8 cellular contexts compared by ENCODE assay signal in the genomic region with DNA sequence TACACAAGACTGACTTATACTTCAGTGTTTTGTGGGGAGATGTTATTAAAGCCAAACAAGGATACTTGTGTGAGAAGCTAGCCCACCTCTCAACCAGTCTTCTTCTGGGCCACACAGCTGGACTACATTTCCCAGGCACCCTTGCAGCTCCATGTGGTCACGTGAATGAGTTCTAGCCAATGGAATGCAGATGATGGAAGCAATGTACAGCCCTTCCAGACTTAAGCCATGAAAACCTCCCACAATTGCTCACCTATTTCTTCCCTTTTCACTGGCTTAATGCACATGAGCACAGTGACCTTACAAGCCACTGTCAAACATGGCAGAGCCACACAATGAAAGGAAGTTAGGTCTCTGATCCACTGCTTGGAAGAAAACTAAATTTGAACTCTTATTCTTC. TPM values are rescaled to one million over a fixed set of nuclear protein-coding genes. Genes with fewer than 3 reads are reported as not detected.
A peak's percentile ranks its signal among the peaks of the same experiment; 100 is the strongest.
DNase-seq lines count a peak whose midpoint lies in the region; ATAC-seq and TF ChIP-seq lines count a peak whose summit lies in the region.

No MANE protein-coding gene starts in this region.

- DNase-seq in BE2C (peak; percentile 76), T-helper 17 cell (no peak), globus pallidus (ENCODE audit: low spot score) (peak; percentile 33), occipital lobe (lab: John Stamatoyannopoulos, UW) (no peak)
- peak; percentile 38 for DNase-seq in stimulated activated CD8-positive, alpha-beta memory T cell treated with anti-CD3 and anti-CD28 coated beads, Interleukin-4, amount 100 ng/mL, for 48 hours

- H3K4me1 ChIP-seq in BE2C (no peaks in the 10 kb centered on the region), Loucy (ENCODE audit: insufficient read depth, low read length, poor library complexity, severe bottlenecking) (peaks cover 4% of the 10 kb centered on the region)

- H3K4me3 ChIP-seq in BE2C (ENCODE audit: low read depth, low read length), result no peak overlapping the region
- no peak overlapping the region for H3K4me3 ChIP-seq in Loucy (ENCODE audit: low read length, poor library complexity, severe bottlenecking)

- peaks cover 2% of the 10 kb centered on the region for H3K36me3 Mint-ChIP-seq in T-helper 17 cell (ENCODE audit: low read depth)

- peak overlapping the region; percentile 6 for H3K4me2 ChIP-seq in Loucy (ENCODE audit: low read depth, low read length, poor library complexity, severe bottlenecking)

- H3K27me3 Mint-ChIP-seq in T-helper 17 cell, result peaks cover 17% of the 10 kb centered on the region

- no peak overlapping the region for H3K9ac ChIP-seq in Loucy (ENCODE audit: low read depth, low read length, poor library complexity, severe bottlenecking)

- TF ChIP-seq CTCF in BE2C (IDR thresholded peaks at IDR 0.05; ENCODE audit: low read depth, low read length) (no peak), Loucy (conservative IDR thresholded peaks at IDR 0.05; ENCODE audit: low read length) (no peak)

- no peaks in the 10 kb centered on the region for H3K9me3 ChIP-seq in BE2C
- H3K9me3 ChIP-seq in Loucy (ENCODE audit: insufficient read depth, low read depth, low read length), result no peaks in the 10 kb centered on the region
- no peaks in the 10 kb centered on the region for H3K9me3 ChIP-seq in T-helper 17 cell (ENCODE audit: control insufficient read depth, low read length, poor library complexity, severe bottlenecking)

- no peaks in the 10 kb centered on the region for H4K20me1 ChIP-seq in Loucy (ENCODE audit: insufficient read depth, low read length, poor library complexity, severe bottlenecking)

- H3K36me3 ChIP-seq in BE2C (no peaks in the 10 kb centered on the region), Loucy (ENCODE audit: insufficient read depth, low read length) (no peaks in the 10 kb centered on the region)

- no peaks in the 10 kb centered on the region for H3K79me2 ChIP-seq in Loucy (ENCODE audit: insufficient read depth, low read length)

- peaks cover 2% of the 10 kb centered on the region for H3K4me1 Mint-ChIP-seq in T-helper 17 cell

- H3K27ac Mint-ChIP-seq in T-helper 17 cell, result no peak overlapping the region

- H3F3A ChIP-seq in Loucy (ENCODE audit: low read depth), result no peaks in the 10 kb centered on the region

- H3K27me3 ChIP-seq in BE2C, result no peaks in the 10 kb centered on the region
- H3K27me3 ChIP-seq in Loucy (ENCODE audit: insufficient read depth, low read length, poor library complexity, severe bottlenecking), result peaks cover 8% of the 10 kb centered on the region

- peak overlapping the region; percentile 92 for H2AFZ ChIP-seq in Loucy (ENCODE audit: low read length)

- no peaks in the 10 kb centered on the region for H3K9me2 ChIP-seq in Loucy (replicated peaks; ENCODE audit: low read depth, low read length)

- ATAC-seq in GM18498 (IDR thresholded peaks at IDR 0.05; ENCODE audit: unreplicated experiment) (peak; percentile 96), HG02588 (IDR thresholded peaks at IDR 0.05; ENCODE audit: unreplicated experiment) (peak; percentile 97), T-helper 17 cell (peak; percentile 54)

- no peak overlapping the region for H3K4me3 Mint-ChIP-seq in T-helper 17 cell

RNA-seq across cellular contexts. Expression of a gene that starts 20.4 kb away (rescaled TPM):
- 18.7 TPM for polyA plus RNA-seq in BE2C (2012; ENCODE audit: insufficient read depth, insufficient read length, low read depth)
- total RNA-seq in T-helper 17 cell (10 to 100 TPM; 11.4 to 15.5 TPM), occipital lobe (54.3 TPM)

Comparison
In these comparisons a context has a peak if more than half of its experiments do, and no peak if none do; other contexts are left out.
1. DNase-seq: peak in BE2C (single experiment), globus pallidus (single experiment) and stimulated activated CD8-positive, alpha-beta memory T cell treated with anti-CD3 and anti-CD28 coated beads, Interleukin-4, amount 100 ng/mL, for 48 hours (single experiment); none in T-helper 17 cell (0 of 3) and occipital lobe (single experiment).
2. Peak in every context shown above with its lines, with median percentiles within 50 percentile points of each other: ATAC-seq.